In the genomic region with DNA sequence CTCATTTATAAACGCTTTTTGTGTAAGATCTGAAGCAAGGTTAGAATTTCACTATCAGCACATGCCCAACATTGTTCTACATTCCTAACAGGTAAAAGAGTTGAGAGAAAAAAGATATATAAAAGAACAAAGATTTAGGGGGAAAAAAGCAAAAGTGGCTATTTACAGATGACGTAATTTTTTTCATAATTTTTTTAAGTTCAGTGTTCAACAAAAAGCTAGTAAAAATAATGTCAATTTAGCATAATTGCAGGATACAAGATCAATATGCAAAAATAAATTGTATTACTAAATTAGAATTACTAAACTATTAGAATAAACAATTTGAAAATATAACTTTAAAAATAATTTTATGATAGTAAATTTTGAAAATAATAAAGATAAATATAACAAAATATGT, we compare ENCODE assay signal across 1 cellular context.
TF ChIP-seq lines count a peak whose summit lies in the region.

No MANE protein-coding gene starts in this region.

TF ChIP-seq in HepG2, 621 proteins besides CTCF, POLR2A, EP300 and RAD21:
- TF ChIP-seq ATF7 (IDR thresholded peaks at IDR 0.05) (peak; percentile 83), ATF7 (CRISPR knock-in tag; IDR thresholded peaks at IDR 0.05) (no peak), MAFK (conservative IDR thresholded peaks at IDR 0.05 in 1 of 2, IDR thresholded peaks at IDR 0.05 in 1 of 2; ENCODE audit: low read length in 2 of 2) (peak in 1 of 2 experiments; percentile 42; a peak in 2 of 4 replicates), ZNF432 (CRISPR knock-in tag; IDR thresholded peaks at IDR 0.05; ENCODE audit: borderline replicate concordance) (no peak)
TF ChIP-seq in HepG2: peak in this region for 2.
